ENCODE assay signal across 1 cellular context in the genomic region with DNA sequence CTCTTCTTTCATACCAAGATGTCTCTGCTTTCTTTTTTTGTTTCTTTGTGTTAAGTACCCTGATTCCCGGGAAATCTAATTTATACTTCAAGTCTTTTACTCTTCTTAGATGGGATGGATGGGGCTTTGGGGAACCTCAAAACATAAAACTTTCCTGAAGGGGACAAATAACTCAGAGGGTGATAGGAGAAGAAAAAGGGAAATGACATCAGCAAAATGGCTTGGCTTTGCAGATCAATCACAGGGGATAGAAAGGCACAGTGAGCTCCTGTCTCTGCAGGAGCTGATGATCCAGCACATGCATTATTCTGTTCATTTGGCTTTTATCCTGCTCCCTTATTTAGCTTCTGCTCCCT.
A peak's percentile ranks its signal among the peaks of the same experiment; 100 is the strongest.
TF ChIP-seq lines count a peak whose summit lies in the region.

No MANE protein-coding gene starts in this region.

TF ChIP-seq in H1, 55 proteins besides CTCF, POLR2A, EP300 and RAD21:
- TF ChIP-seq TAF7 (optimal IDR thresholded peaks at IDR 0.05; ENCODE audit: borderline replicate concordance, low read depth, low read length) (peak; percentile 47), BRCA1 (IDR thresholded peaks at IDR 0.05; ENCODE audit: low read depth, low read length) (no peak)
- TF ChIP-seq, protein P1, sequence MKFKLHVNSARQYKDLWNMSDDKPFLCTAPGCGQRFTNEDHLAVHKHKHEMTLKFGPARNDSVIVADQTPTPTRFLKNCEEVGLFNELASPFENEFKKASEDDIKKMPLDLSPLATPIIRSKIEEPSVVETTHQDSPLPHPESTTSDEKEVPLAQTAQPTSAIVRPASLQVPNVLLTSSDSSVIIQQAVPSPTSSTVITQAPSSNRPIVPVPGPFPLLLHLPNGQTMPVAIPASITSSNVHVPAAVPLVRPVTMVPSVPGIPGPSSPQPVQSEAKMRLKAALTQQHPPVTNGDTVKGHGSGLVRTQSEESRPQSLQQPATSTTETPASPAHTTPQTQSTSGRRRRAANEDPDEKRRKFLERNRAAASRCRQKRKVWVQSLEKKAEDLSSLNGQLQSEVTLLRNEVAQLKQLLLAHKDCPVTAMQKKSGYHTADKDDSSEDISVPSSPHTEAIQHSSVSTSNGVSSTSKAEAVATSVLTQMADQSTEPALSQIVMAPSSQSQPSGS (IDR thresholded peaks at IDR 0.05; ENCODE audit: low read length) = peak; percentile 70; the same call in 1 of the 2 replicates
